ENCODE assay signal across 9 cellular contexts in genomic region chr2:42050350-42051167, GRCh38. TPM values are rescaled to one million over a fixed set of nuclear protein-coding genes. Genes with fewer than 3 reads are reported as not detected.
DNase-seq lines count a peak whose midpoint lies in the region; ATAC-seq and TF ChIP-seq lines count a peak whose summit lies in the region.
"Had no signal": no experiment of that assay in that cellular context is flagged by ENCODE, and none has a peak within 500 bp of the region (broad histone marks: within the 10 kb centered on the region; RNA-seq: fewer than 3 reads in every experiment).

No MANE protein-coding gene starts in this region.

- BruUV-seq in A673 (replicated peaks; lab: Mats Ljungman, UMichigan) = no TSS peak

- POLR2A ChIA-PET in A673 (lab: Charles Lee; ENCODE audit: low non-redundant PET) = interaction anchor here (0.5 kb wide), 1 partner anchor 52 kb away, joined by 4 read pairs; no protein-coding TSS in a partner anchor

- no peak overlapping the region for H2AFZ ChIP-seq in osteoblast (ENCODE audit: low read length)

- H3K36me3 ChIP-seq in A673 (ENCODE audit: insufficient read depth, low read length, poor library complexity, severe bottlenecking) = peaks cover 28% of the 10 kb centered on the region
- peaks cover 0 to 2% (median 0%) of the 10 kb centered on the region in 3 donors for H3K36me3 ChIP-seq in Peyer's patch
- no peaks in the 10 kb centered on the region for H3K36me3 ChIP-seq in osteoblast (ENCODE audit: insufficient read depth, low read length)

- TF ChIP-seq POLR2A in Peyer's patch (IDR thresholded peaks at IDR 0.05) = no peak

- no peak for DNase-seq in A673 (ENCODE audit: low spot score)
- DNase-seq in Peyer's patch = no peak
- no peak for DNase-seq in foreskin fibroblast
- DNase-seq in osteoblast (ENCODE audit: insufficient read length, low spot score, missing footprints) = peak; percentile 81
- no peak for DNase-seq in cerebellar nuclear complex (lab: John Stamatoyannopoulos, UW)
- DNase-seq in DMS79 (lab: John Stamatoyannopoulos, UW) = no peak
- no peak for DNase-seq in T-helper 9 cell

- no peak for TF ChIP-seq CTCF in A673 (conservative IDR thresholded peaks at IDR 0.05; ENCODE audit: low read depth, low read length)
- no peak for TF ChIP-seq CTCF in Peyer's patch (IDR thresholded peaks at IDR 0.05)
- TF ChIP-seq CTCF in foreskin fibroblast (IDR thresholded peaks at IDR 0.05; ENCODE audit: low read depth, low read length) = no peak
- TF ChIP-seq CTCF in osteoblast (IDR thresholded peaks at IDR 0.05; ENCODE audit: extremely low read depth, low read depth, low read length) = no peak

- peak overlapping the region; percentile 89 for H3K4me2 ChIP-seq in osteoblast (ENCODE audit: insufficient read depth, low read length)

- intact Hi-C loops in A673 (cut with micrococcal nuclease; ENCODE audit: unreplicated experiment) = no loop called here

- H3K9me3 ChIP-seq in A673 (ENCODE audit: low read depth, low read length, poor library complexity, severe bottlenecking) = no peaks in the 10 kb centered on the region
- no peaks in the 10 kb centered on the region for H3K9me3 ChIP-seq in Peyer's patch
- H3K9me3 ChIP-seq in osteoblast (ENCODE audit: low read depth, low read length) = no peaks in the 10 kb centered on the region

- H4K20me1 ChIP-seq in osteoblast (ENCODE audit: insufficient read depth, low read length) = peaks cover 8% of the 10 kb centered on the region

- H3K27me3 ChIP-seq in A673 (replicated peaks; ENCODE audit: insufficient read depth, low read depth, low read length, poor library complexity) = no peaks in the 10 kb centered on the region
- no peaks in the 10 kb centered on the region for H3K27me3 ChIP-seq in Peyer's patch
- H3K27me3 ChIP-seq in osteoblast (ENCODE audit: insufficient read depth, low read length) = peaks cover 8% of the 10 kb centered on the region

- peaks cover 6% of the 10 kb centered on the region for H3K79me2 ChIP-seq in osteoblast (ENCODE audit: insufficient read depth, low read length)

- H3K4me3 ChIP-seq in A673 (ENCODE audit: low read depth, low read length, poor library complexity, severe bottlenecking) (peak overlapping the region; percentile 84), Peyer's patch (peak overlapping the region; percentile 12 to 93 (median 64)), foreskin fibroblast (ENCODE audit: low read depth in 1 of 2, low read length in 2 of 2) (peak overlapping the region; percentile 51 to 59), osteoblast (ENCODE audit: insufficient read depth, low read length) (no peak overlapping the region)

- H3K4me1 ChIP-seq in A673 (ENCODE audit: insufficient read depth, low read length, poor library complexity, severe bottlenecking) = peaks cover 32% of the 10 kb centered on the region
- H3K4me1 ChIP-seq in Peyer's patch = peaks cover 6 to 59% (median 13%) of the 10 kb centered on the region in 4 donors
- H3K4me1 ChIP-seq in osteoblast (ENCODE audit: insufficient read depth, low read length) = peaks cover 17% of the 10 kb centered on the region

- H3K27ac ChIP-seq in A673 (ENCODE audit: low read depth, low read length, poor library complexity, severe bottlenecking) = peak overlapping the region; percentile 84
- peak overlapping the region in 3 of 4 donors; percentile 80 to 94 (median 89) for H3K27ac ChIP-seq in Peyer's patch
- H3K27ac ChIP-seq in osteoblast (ENCODE audit: low read depth, low read length) = no peak overlapping the region
- H3K27ac ChIP-seq: C4-2B had no signal

- no peak for ATAC-seq in GM21367 (IDR thresholded peaks at IDR 0.05; ENCODE audit: unreplicated experiment)

- CTCF ChIA-PET in A673 (lab: Charles Lee) = interaction anchor here (1.5 kb wide), 1 partner anchor 181 kb away, joined by 8 read pairs; no protein-coding TSS in a partner anchor

RNA-seq across cellular contexts. Expression of gene PKDCC, which starts 2.7 kb away (rescaled TPM):
- total RNA-seq in A673 (2021) (77.5 and 82.2 TPM in 2 replicates), Peyer's patch (100 to 1,000 TPM; 113 to 210 (median 157) TPM), osteoblast (1.2 and 4.0 TPM in 2 replicates)

Comparison
In these comparisons a context has a peak if more than half of its experiments do, and no peak if none do; other contexts are left out.
1. RNA of gene PKDCC, which starts 2.7 kb away (total RNA-seq): 113 to 210 TPM in Peyer's patch and 77.5 to 82.2 TPM in A673; 1.2 to 4.0 TPM in osteoblast; every median in the first group is over 10 times any median in the second.